14 cellular contexts compared by ENCODE assay signal in the genomic region with DNA sequence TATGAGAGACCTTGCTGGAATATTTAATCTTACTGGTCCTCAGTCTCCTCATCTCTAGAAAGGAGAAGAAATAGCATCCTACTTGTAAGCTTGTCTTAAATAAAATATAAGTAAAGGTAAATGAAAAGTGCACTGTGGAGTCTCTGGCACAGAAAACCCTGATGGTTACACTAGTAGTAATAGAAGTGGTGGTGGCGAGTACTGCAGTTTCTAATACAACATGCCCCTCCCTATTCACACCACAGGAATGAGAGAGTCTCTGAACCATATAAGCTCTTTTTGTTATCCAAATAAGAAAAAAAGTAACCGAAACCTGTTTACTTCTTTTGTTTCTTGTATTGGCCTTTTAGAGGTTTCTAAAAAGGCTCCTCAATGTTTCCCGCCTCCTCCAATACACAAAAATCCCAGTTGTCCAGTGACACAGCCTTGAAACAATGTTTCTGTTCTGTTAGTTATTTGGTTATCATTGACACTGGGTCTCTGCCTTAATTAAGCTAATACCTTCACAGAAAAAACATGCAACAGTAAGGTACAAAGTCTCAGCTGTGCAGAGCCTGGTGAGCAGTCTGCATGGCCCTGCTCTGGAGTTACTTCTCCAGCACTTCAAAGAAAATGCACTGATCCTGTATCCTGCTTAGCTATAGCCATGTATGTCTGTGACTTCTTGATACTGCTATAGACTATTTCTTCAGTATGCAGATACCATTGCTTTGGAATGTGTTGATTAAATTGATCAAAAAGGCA.
DNase-seq lines count a peak whose midpoint lies in the region; ATAC-seq, FAIRE-seq and TF ChIP-seq lines count a peak whose summit lies in the region.
"Had no signal": no experiment of that assay in that cellular context is flagged by ENCODE, and none has a peak within 500 bp of the region (broad histone marks: within the 10 kb centered on the region; RNA-seq: fewer than 3 reads in every experiment).

No MANE protein-coding gene starts in this region.

- H3K9ac ChIP-seq in H1 (replicated peaks in 1 of 4; ENCODE audit: extremely low read depth in 1 of 4, low read depth in 3 of 4, low read length in 3 of 4) (no peak overlapping the region), colonic mucosa (ENCODE audit: low read depth in 2 of 2, low read length in 2 of 2) (no peak overlapping the region)

- no peak overlapping the region for H3K56ac ChIP-seq in H1 (replicated peaks; ENCODE audit: insufficient read length, low read depth, low read length)

- H3K4me3 ChIP-seq in H1 (ENCODE audit: extremely low read depth in 1 of 4, insufficient read depth in 2 of 4, low read depth in 3 of 4, low read length in 4 of 4) = no peak overlapping the region
- no peak overlapping the region for H3K4me3 ChIP-seq in colonic mucosa
- H3K4me3 ChIP-seq: K562 had no signal

- H2BK5ac ChIP-seq in H1 (ENCODE audit: low read depth, low read length) = no peak overlapping the region

- WGBS in H1 (ENCODE audit: extremely low coverage in 1 of 2, insufficient coverage in 1 of 2, insufficient read length in 1 of 2, insufficient replicate concordance in 2 of 2, low coverage in 1 of 2, low lambda C conversion rate in 2 of 2, missing lambda C conversion rate in 1 of 2), 2 experiments = 77% methylated on average over 3 of the region's 3 CpGs; no CpG with 5 or more reads in 1 of the 2 experiments

- no peak overlapping the region for H2BK12ac ChIP-seq in H1 (ENCODE audit: low read depth, low read length)

- no peaks in the 10 kb centered on the region for H3K79me1 ChIP-seq in H1 (ENCODE audit: low read depth, low read length)

- CTCF ChIA-PET in H1 (lab: Charles Lee; ENCODE audit: partially characterized antibody) = interaction anchor here (0.6 to 3.1 kb wide), 23 partner anchors 9 to 1359 kb away, joined by 3 to 16 read pairs (median 4); no protein-coding TSS in a partner anchor

- H2BK120ac ChIP-seq in H1 (replicated peaks; ENCODE audit: low read depth, low read length) = no peak overlapping the region

- H3K4me2 ChIP-seq in H1 (ENCODE audit: insufficient read depth in 1 of 2, low read depth in 2 of 2, low read length in 2 of 2) = no peak overlapping the region

- H3K4me1 ChIP-seq in H1 (replicated peaks in 1 of 4; ENCODE audit: control insufficient read depth in 3 of 4, insufficient read depth in 4 of 4, low read length in 3 of 4) = peaks cover 0 to 4% (median 1%) of the 10 kb centered on the region in 4 experiments; a peak in 2 of 7 replicates
- H3K4me1 ChIP-seq in colonic mucosa = no peaks in the 10 kb centered on the region

- H3K27me3 ChIP-seq in H1 (replicated peaks in 1 of 4; ENCODE audit: control insufficient read depth in 3 of 4, extremely low read depth in 1 of 4, insufficient read depth in 3 of 4, low read length in 3 of 4) (no peaks in the 10 kb centered on the region), colonic mucosa (no peaks in the 10 kb centered on the region)

- no peaks in the 10 kb centered on the region for H4K20me1 ChIP-seq in H1 (replicated peaks in 1 of 2; ENCODE audit: control insufficient read depth in 1 of 2, insufficient read depth in 2 of 2, low read length in 2 of 2)

- H3K36me3 ChIP-seq in H1 (ENCODE audit: control insufficient read depth in 2 of 4, insufficient read depth in 4 of 4, low read length in 3 of 4) (no peaks in the 10 kb centered on the region), colonic mucosa (no peaks in the 10 kb centered on the region)

- H3K4ac ChIP-seq in H1 (replicated peaks; ENCODE audit: insufficient read length, low read depth, low read length) = no peak overlapping the region

- no peak for TF ChIP-seq EP300 in H1 (IDR thresholded peaks at IDR 0.05; ENCODE audit: borderline replicate concordance in 1 of 2, low read depth in 2 of 2, low read length in 2 of 2)

- peak; percentile 63 for ATAC-seq in HG03432 (IDR thresholded peaks at IDR 0.05; ENCODE audit: unreplicated experiment)
- ATAC-seq: K562 had no signal

- H2AK5ac ChIP-seq in H1 (ENCODE audit: low read depth, low read length) = no peak overlapping the region

- H3K27ac ChIP-seq in H1 (ENCODE audit: low read depth, low read length) = no peak overlapping the region
- no peak overlapping the region for H3K27ac ChIP-seq in colonic mucosa
- H3K27ac ChIP-seq: 22Rv1, VCaP had no signal

- no peak overlapping the region for H3K23ac ChIP-seq in H1 (ENCODE audit: insufficient read length)

- no peak overlapping the region for H3K14ac ChIP-seq in H1 (ENCODE audit: insufficient read length)

- POLR2A ChIA-PET in H1 (lab: Charles Lee; ENCODE audit: partially characterized antibody) = no interaction called here

- H4K8ac ChIP-seq in H1 (ENCODE audit: extremely low read depth, insufficient read depth, low read length) = no peak overlapping the region

- intact Hi-C loops in colonic mucosa (cut with DNase I) = no loop called here

- no peak for TF ChIP-seq RAD21 in H1 (IDR thresholded peaks at IDR 0.05 in 1 of 2, conservative IDR thresholded peaks at IDR 0.05 in 1 of 2; ENCODE audit: low read depth in 2 of 2, low read length in 2 of 2)

- TF ChIP-seq CTCF in H1 (IDR thresholded peaks at IDR 0.05; ENCODE audit: control extremely low read depth in 1 of 3, insufficient read depth in 1 of 3, low read depth in 1 of 3, low read length in 3 of 3) = peak in 1 of 3 experiments; percentile 11; a peak in 1 of 4 replicates
- TF ChIP-seq CTCF in colonic mucosa (IDR thresholded peaks at IDR 0.05) = no peak

- H3K18ac ChIP-seq in H1 (ENCODE audit: extremely low read depth, low read length) = no peak overlapping the region

- peak overlapping the region; percentile 56; the same call in 1 of the 2 replicates for H2AFZ ChIP-seq in H1 (ENCODE audit: low read length)

- H4K5ac ChIP-seq in H1 (ENCODE audit: insufficient read length, low read depth, low read length) = no peak overlapping the region

- H3K23me2 ChIP-seq in H1 (ENCODE audit: low read depth, low read length) = no peaks in the 10 kb centered on the region

- H2BK20ac ChIP-seq in H1 (ENCODE audit: low read length) = no peak overlapping the region

- H3K9me3 ChIP-seq in H1 (ENCODE audit: insufficient read depth in 2 of 2, low read depth in 1 of 2, low read length in 1 of 2) (no peaks in the 10 kb centered on the region), colonic mucosa (no peaks in the 10 kb centered on the region)

- H3K79me2 ChIP-seq in H1 (ENCODE audit: control insufficient read depth in 1 of 2, insufficient read depth in 2 of 2, low read length in 2 of 2) = no peaks in the 10 kb centered on the region

- no peak overlapping the region for H2BK15ac ChIP-seq in H1 (ENCODE audit: low read length)

- TF ChIP-seq POLR2A in H1 (IDR thresholded peaks at IDR 0.05; ENCODE audit: control extremely low read depth in 1 of 2, low read depth in 2 of 2, low read length in 2 of 2) = no peak

- no peak overlapping the region for H4K91ac ChIP-seq in H1 (replicated peaks; ENCODE audit: insufficient read length, low read length)

- DNase-seq in DMS 273 (lab: John Stamatoyannopoulos, UW; ENCODE audit: unreplicated experiment) (peak; percentile 24), DMS 273 treated with DMSO at 0.1 percent for 48 hours (lab: John Stamatoyannopoulos, UW) (no peak), H1 (ENCODE audit: low read depth in 1 of 2, low spot score in 2 of 2) (no peak), renal cortical epithelial cell (ENCODE audit: low read depth) (peak; percentile 74), superior temporal gyrus (ENCODE audit: extremely low spot score) (no peak), colonic mucosa (no peak), COLO668 (lab: John Stamatoyannopoulos, UW; ENCODE audit: unreplicated experiment) (no peak)
- DNase-seq: aorta, NCI-H2107, Right ventricle myocardium superior had no signal

- no peak for FAIRE-seq in H1 (lab: Jason Lieb, UNC)
- FAIRE-seq: K562 had no signal

TF ChIP-seq in H1, 55 proteins besides CTCF, POLR2A, EP300 and RAD21:
- TF ChIP-seq SIRT6 (IDR thresholded peaks at IDR 0.05; ENCODE audit: low read length) (no peak), ZNF274 (IDR thresholded peaks at IDR 0.05; ENCODE audit: borderline replicate concordance, extremely low read depth, low read length) (no peak), SIX5 (IDR thresholded peaks at IDR 0.05; ENCODE audit: low read depth, low read length) (no peak), POU5F1 (IDR thresholded peaks at IDR 0.05; ENCODE audit: low read depth, low read length) (no peak), YY1 (IDR thresholded peaks at IDR 0.05; ENCODE audit: low read depth, low read length) (no peak), CREB1 (IDR thresholded peaks at IDR 0.05) (no peak), CHD2 (IDR thresholded peaks at IDR 0.05; ENCODE audit: low read length) (no peak), SP1 (IDR thresholded peaks at IDR 0.05; ENCODE audit: low read depth, low read length) (no peak), SRF (IDR thresholded peaks at IDR 0.05; ENCODE audit: low read depth, low read length) (no peak), BACH1 (IDR thresholded peaks at IDR 0.05; ENCODE audit: low read length) (no peak), PHF8 (conservative IDR thresholded peaks at IDR 0.05; ENCODE audit: low read depth, low read length) (no peak), HDAC6 (IDR thresholded peaks at IDR 0.05; ENCODE audit: low read depth, low read length) (no peak), RFX5 (IDR thresholded peaks at IDR 0.05; ENCODE audit: borderline replicate concordance, low read depth, low read length) (no peak)
- TF ChIP-seq, protein P1, sequence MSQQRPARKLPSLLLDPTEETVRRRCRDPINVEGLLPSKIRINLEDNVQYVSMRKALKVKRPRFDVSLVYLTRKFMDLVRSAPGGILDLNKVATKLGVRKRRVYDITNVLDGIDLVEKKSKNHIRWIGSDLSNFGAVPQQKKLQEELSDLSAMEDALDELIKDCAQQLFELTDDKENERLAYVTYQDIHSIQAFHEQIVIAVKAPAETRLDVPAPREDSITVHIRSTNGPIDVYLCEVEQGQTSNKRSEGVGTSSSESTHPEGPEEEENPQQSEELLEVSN (IDR thresholded peaks at IDR 0.05) = no peak
- TF ChIP-seq, protein P2, sequence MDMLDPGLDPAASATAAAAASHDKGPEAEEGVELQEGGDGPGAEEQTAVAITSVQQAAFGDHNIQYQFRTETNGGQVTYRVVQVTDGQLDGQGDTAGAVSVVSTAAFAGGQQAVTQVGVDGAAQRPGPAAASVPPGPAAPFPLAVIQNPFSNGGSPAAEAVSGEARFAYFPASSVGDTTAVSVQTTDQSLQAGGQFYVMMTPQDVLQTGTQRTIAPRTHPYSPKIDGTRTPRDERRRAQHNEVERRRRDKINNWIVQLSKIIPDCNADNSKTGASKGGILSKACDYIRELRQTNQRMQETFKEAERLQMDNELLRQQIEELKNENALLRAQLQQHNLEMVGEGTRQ (IDR thresholded peaks at IDR 0.05; ENCODE audit: low read length) = no peak

Comparison
In these comparisons a context has a peak if more than half of its experiments do, and no peak if none do; other contexts are left out.
1. DNase-seq: peak in DMS 273 (single experiment) and renal cortical epithelial cell (single experiment); none in DMS 273 treated with DMSO at 0.1 percent for 48 hours (single experiment), H1 (0 of 2), superior temporal gyrus (single experiment), colonic mucosa (single experiment) and COLO668 (single experiment).